In the genomic region with DNA sequence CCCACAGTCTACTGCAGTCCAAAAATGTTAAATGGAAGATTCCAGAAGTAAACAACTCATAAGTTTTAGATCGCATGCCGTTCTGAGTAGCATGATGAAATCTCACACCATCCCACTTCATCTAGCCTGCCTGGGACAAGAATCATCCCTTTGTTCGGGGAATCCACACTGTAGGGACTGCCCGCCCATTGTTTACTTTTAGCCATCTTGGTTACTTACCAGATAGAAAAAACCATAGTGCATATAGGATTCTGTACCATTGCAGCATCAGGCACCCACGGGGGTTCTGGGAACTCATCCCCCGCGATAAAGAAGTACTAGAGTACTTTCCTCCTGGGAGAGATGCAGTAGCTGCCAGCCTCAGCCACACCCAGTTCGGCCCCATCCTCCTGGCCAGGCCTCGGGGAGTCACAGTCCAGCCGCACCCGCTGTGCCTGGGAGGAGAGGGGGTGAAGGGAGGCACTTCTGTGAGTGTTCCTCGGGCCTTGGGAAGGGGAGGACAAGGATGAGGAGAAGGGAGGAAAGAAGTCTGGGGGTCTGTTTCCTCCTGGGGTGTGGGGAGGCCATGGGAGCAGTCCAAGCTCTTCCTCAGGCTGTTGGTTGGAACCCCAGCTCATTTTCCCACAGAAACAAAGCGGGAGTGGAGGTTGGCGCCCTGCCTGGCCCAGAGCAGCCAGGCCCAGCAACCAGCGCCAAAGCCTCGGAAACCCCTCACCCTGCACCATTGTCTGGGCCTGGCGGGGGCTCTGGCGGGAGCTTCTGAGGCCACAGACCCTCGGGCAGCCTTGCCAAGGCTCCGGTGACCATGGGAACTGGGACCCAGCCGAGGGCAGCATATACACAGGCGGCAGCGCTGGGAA, we compare ENCODE assay signal across 7 cellular contexts. TPM values are rescaled to one million over a fixed set of nuclear protein-coding genes. Genes with fewer than 3 reads are reported as not detected.
DNase-seq lines count a peak whose midpoint lies in the region; ATAC-seq, FAIRE-seq and TF ChIP-seq lines count a peak whose summit lies in the region.
"Had no signal": no experiment of that assay in that cellular context is flagged by ENCODE, and none has a peak within 500 bp of the region (broad histone marks: within the 10 kb centered on the region; RNA-seq: fewer than 3 reads in every experiment).

No MANE protein-coding gene starts in this region.

- POLR2A ChIA-PET in A549 (lab: Yijun Ruan, JAX): interaction anchor here (1.6 kb wide), 1 partner anchor 90 kb away, joined by 7 read pairs; a partner anchor contains a TSS

- H3K4me2 ChIP-seq in A549: peak overlapping the region; percentile 56

- no peak for TF ChIP-seq EP300 in A549 (IDR thresholded peaks at IDR 0.05)

- no peak overlapping the region for H3K4me3 ChIP-seq in A549
- H3K4me3 ChIP-seq in left lung: no peak overlapping the region

- H3K36me3 ChIP-seq in left lung: peaks cover 0 to 8% of the 10 kb centered on the region in 2 donors

- in situ Hi-C loops in ACHN (cut with HindIII; ENCODE audit: low pct_ligation_motif_present, low pct_unique_long_range_greater_than_20kb, low sequenced_read_pairs): no loop called here

- DNase-seq in A549 (ENCODE audit: low read depth in 1 of 2, low spot score in 1 of 2): peak; percentile 56 to 57
- DNase-seq in amniotic epithelial cell (ENCODE audit: low read depth): peak; percentile 85
- no peak for DNase-seq in left lung
- no peak for DNase-seq in CD1c-positive myeloid dendritic cell (ENCODE audit: extremely low spot score)
- DNase-seq in ACHN: no peak
- DNase-seq: CD4-positive, CD25-positive, alpha-beta regulatory T cell had no signal

- 55% methylated on average over 23 of the region's 23 CpGs for WGBS in A549 (ENCODE audit: missing lambda C conversion rate)

- no peaks in the 10 kb centered on the region for H3K27me3 ChIP-seq in left lung

- TF ChIP-seq POLR2A in A549 (IDR thresholded peaks at IDR 0.05; ENCODE audit: low read length): no peak

- H3K27ac ChIP-seq in A549 (peak overlapping the region; percentile 66 to 84), left lung (peak overlapping the region; percentile 67 to 85)

- ATAC-seq in A549 (peak in 1 of 2 experiments; percentile 21; a peak in 3 of 6 replicates), left lung (peak; percentile 9), HG02840 (IDR thresholded peaks at IDR 0.05; ENCODE audit: low FRiP score, unreplicated experiment) (no peak)

- H3K4me1 ChIP-seq in A549 (peaks cover 31% of the 10 kb centered on the region), left lung (peaks cover 26 to 34% of the 10 kb centered on the region in 2 donors)

- intact Hi-C loops in left lung (cut with DNase I): no loop called here

- TF ChIP-seq CTCF in A549 (IDR thresholded peaks at IDR 0.05) (no peak), left lung (IDR thresholded peaks at IDR 0.05) (no peak)

- no peak for FAIRE-seq in A549 (lab: Jason Lieb, UNC)

- CTCF ChIA-PET in A549 (lab: Yijun Ruan, JAX): interaction anchor here (0.6 to 22.8 kb wide), 8 partner anchors 9 to 86 kb away, joined by 3 to 513 read pairs (median 5); a partner anchor contains a TSS

- no peak for TF ChIP-seq RAD21 in A549 (conservative IDR thresholded peaks at IDR 0.05 in 1 of 2, IDR thresholded peaks at IDR 0.05 in 1 of 2)

- H3K9me3 ChIP-seq in A549 (no peaks in the 10 kb centered on the region), left lung (no peaks in the 10 kb centered on the region)

TF ChIP-seq in A549, 52 proteins besides CTCF, POLR2A, EP300 and RAD21:
- no peak for TF ChIP-seq CHD2 (IDR thresholded peaks at IDR 0.05; ENCODE audit: low read length, partially characterized antibody)
- TF ChIP-seq, protein P1, sequence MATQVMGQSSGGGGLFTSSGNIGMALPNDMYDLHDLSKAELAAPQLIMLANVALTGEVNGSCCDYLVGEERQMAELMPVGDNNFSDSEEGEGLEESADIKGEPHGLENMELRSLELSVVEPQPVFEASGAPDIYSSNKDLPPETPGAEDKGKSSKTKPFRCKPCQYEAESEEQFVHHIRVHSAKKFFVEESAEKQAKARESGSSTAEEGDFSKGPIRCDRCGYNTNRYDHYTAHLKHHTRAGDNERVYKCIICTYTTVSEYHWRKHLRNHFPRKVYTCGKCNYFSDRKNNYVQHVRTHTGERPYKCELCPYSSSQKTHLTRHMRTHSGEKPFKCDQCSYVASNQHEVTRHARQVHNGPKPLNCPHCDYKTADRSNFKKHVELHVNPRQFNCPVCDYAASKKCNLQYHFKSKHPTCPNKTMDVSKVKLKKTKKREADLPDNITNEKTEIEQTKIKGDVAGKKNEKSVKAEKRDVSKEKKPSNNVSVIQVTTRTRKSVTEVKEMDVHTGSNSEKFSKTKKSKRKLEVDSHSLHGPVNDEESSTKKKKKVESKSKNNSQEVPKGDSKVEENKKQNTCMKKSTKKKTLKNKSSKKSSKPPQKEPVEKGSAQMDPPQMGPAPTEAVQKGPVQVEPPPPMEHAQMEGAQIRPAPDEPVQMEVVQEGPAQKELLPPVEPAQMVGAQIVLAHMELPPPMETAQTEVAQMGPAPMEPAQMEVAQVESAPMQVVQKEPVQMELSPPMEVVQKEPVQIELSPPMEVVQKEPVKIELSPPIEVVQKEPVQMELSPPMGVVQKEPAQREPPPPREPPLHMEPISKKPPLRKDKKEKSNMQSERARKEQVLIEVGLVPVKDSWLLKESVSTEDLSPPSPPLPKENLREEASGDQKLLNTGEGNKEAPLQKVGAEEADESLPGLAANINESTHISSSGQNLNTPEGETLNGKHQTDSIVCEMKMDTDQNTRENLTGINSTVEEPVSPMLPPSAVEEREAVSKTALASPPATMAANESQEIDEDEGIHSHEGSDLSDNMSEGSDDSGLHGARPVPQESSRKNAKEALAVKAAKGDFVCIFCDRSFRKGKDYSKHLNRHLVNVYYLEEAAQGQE (IDR thresholded peaks at IDR 0.05): no peak
- TF ChIP-seq, protein P2, sequence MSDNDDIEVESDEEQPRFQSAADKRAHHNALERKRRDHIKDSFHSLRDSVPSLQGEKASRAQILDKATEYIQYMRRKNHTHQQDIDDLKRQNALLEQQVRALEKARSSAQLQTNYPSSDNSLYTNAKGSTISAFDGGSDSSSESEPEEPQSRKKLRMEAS (IDR thresholded peaks at IDR 0.05): peak; percentile 39; the same call in 1 of the 2 replicates
TF ChIP-seq in A549: peak in this region for 1.

RNA-seq across cellular contexts. Expression of a gene that starts 8.9 kb away (rescaled TPM):
- polyA plus RNA-seq in A549 (2011; rRNA removed) (19.6 and 26.7 TPM in 2 replicates), A549 (2017; fragmentation: RNase III; extraction: RNeasy Plus Mini Kit Qiagen cat#74134 plus additional on column Dnase treatment) (45.3 to 54.7 TPM (median 46.6 TPM) in 3 replicates)
- polyA plus RNA-seq in A549 (2012; cell fraction: cytosol; rRNA removed): 50.0 and 67.2 TPM in 2 replicates
- polyA plus RNA-seq in A549 (2012; cell fraction: nucleus; rRNA removed): 162 and 183 TPM in 2 replicates
- 31.2 and 34.8 TPM in 2 replicates for polyA minus RNA-seq in A549 (2011; rRNA and poly(A)+ RNA removed)
- total RNA-seq in left lung: 10 to 100 TPM; 43.0 to 63.8 TPM

RNA-seq across cellular contexts. Expression of a gene that starts 14.4 kb away (rescaled TPM):
- polyA plus RNA-seq in A549 (2011; rRNA removed): 35.6 and 39.7 TPM in 2 replicates
- 26.6 and 35.4 TPM in 2 replicates for polyA plus RNA-seq in A549 (2012; cell fraction: cytosol; rRNA removed)
- 60.1 and 71.4 TPM in 2 replicates for polyA plus RNA-seq in A549 (2012; cell fraction: nucleus; rRNA removed)
- polyA plus RNA-seq in A549 (2017; fragmentation: RNase III; extraction: RNeasy Plus Mini Kit Qiagen cat#74134 plus additional on column Dnase treatment): 111 to 131 TPM (median 116 TPM) in 3 replicates
- polyA minus RNA-seq in A549 (2011; rRNA and poly(A)+ RNA removed): 31.8 and 40.3 TPM in 2 replicates
- 100 to 1,000 TPM; 119 to 132 TPM for total RNA-seq in left lung

RNA-seq across cellular contexts. Expression of a gene that starts 25.3 kb away (rescaled TPM):
- polyA plus RNA-seq in A549 (2011; rRNA removed) (0.97 and 1.6 TPM in 2 replicates), A549 (2017; fragmentation: RNase III; extraction: RNeasy Plus Mini Kit Qiagen cat#74134 plus additional on column Dnase treatment) (3.5 to 4.5 TPM (median 4.3 TPM) in 3 replicates)
- polyA plus RNA-seq in A549 (2012; cell fraction: cytosol; rRNA removed): 1.3 and 2.0 TPM in 2 replicates
- 6.1 and 10.5 TPM in 2 replicates for polyA plus RNA-seq in A549 (2012; cell fraction: nucleus; rRNA removed)
- polyA minus RNA-seq in A549 (2011; rRNA and poly(A)+ RNA removed): 1.7 and 3.3 TPM in 2 replicates
- total RNA-seq in left lung: 10 to 100 TPM; 60.5 to 91.4 TPM

RNA-seq across cellular contexts. Expression of a gene that starts 27.2 kb away (rescaled TPM):
- polyA plus RNA-seq in A549 (2011; rRNA removed): 13.5 and 17.4 TPM in 2 replicates
- polyA plus RNA-seq in A549 (2012; cell fraction: cytosol; rRNA removed): 17.8 and 28.0 TPM in 2 replicates
- 46.1 and 47.2 TPM in 2 replicates for polyA plus RNA-seq in A549 (2012; cell fraction: nucleus; rRNA removed)
- polyA plus RNA-seq in A549 (2017; fragmentation: RNase III; extraction: RNeasy Plus Mini Kit Qiagen cat#74134 plus additional on column Dnase treatment): 26.2 to 30.2 TPM (median 30.1 TPM) in 3 replicates
- 12.7 and 16.0 TPM in 2 replicates for polyA minus RNA-seq in A549 (2011; rRNA and poly(A)+ RNA removed)
- 10 to 100 TPM; 26.3 to 35.1 TPM for total RNA-seq in left lung

RNA-seq across cellular contexts. Expression of a gene that starts 35.2 kb away (rescaled TPM):
- polyA plus RNA-seq in A549 (2011; rRNA removed) (43.4 and 53.5 TPM in 2 replicates), A549 (2017; fragmentation: RNase III; extraction: RNeasy Plus Mini Kit Qiagen cat#74134 plus additional on column Dnase treatment) (102 to 105 TPM (median 104 TPM) in 3 replicates)
- 126 and 151 TPM in 2 replicates for polyA plus RNA-seq in A549 (2012; cell fraction: cytosol; rRNA removed)
- 315 and 362 TPM in 2 replicates for polyA plus RNA-seq in A549 (2012; cell fraction: nucleus; rRNA removed)
- 63.6 and 110 TPM in 2 replicates for polyA minus RNA-seq in A549 (2011; rRNA and poly(A)+ RNA removed)
- 10 to 100 TPM; 80.5 to 81.8 TPM for total RNA-seq in left lung

Comparison
In these comparisons a context has a peak if more than half of its experiments do, and no peak if none do; other contexts are left out.
1. DNase-seq: peak in A549 (2 of 2) and amniotic epithelial cell (single experiment); none in left lung (0 of 2), CD1c-positive myeloid dendritic cell (single experiment) and ACHN (single experiment).